9 cellular contexts compared by ENCODE assay signal in genomic region chr3:197516890-197517606, GRCh38. TPM values are rescaled to one million over a fixed set of nuclear protein-coding genes. Genes with fewer than 3 reads are reported as not detected.
DNase-seq lines count a peak whose midpoint lies in the region; ATAC-seq, FAIRE-seq and TF ChIP-seq lines count a peak whose summit lies in the region.
"Not testable (repeated sequence)": the region's sequence is repeated elsewhere in the genome, so short reads cannot be mapped to it uniquely, and the experiment has no call there.
"Had no signal": no experiment of that assay in that cellular context is flagged by ENCODE, and none has a peak within 500 bp of the region (broad histone marks: within the 10 kb centered on the region; RNA-seq: fewer than 3 reads in every experiment).

No MANE protein-coding gene starts in this region.

- TF ChIP-seq CTCF in PC-3 (conservative IDR thresholded peaks at IDR 0.05; ENCODE audit: low read depth, low read length); H1 (IDR thresholded peaks at IDR 0.05; ENCODE audit: control extremely low read depth in 1 of 3, insufficient read depth in 1 of 3, low read depth in 1 of 3, low read length in 3 of 3); lower lobe of right lung (IDR thresholded peaks at IDR 0.05); smooth muscle cell (IDR thresholded peaks at IDR 0.05; ENCODE audit: borderline replicate concordance, insufficient read depth, poor library complexity, severe bottlenecking): not testable (repeated sequence)

- 56 to 65% methylated on average over 2 to 12 of the region's 12 CpGs for WGBS in GM23248 (ENCODE audit: low coverage in 1 of 2, low lambda C conversion rate in 2 of 2, missing lambda C conversion rate in 2 of 2), 2 experiments
- 91% methylated on average over 3 of the region's 12 CpGs; no CpG with 5 or more reads in 1 of the 2 experiments for WGBS in H1 (ENCODE audit: extremely low coverage in 1 of 2, insufficient coverage in 1 of 2, insufficient read length in 1 of 2, insufficient replicate concordance in 2 of 2, low coverage in 1 of 2, low lambda C conversion rate in 2 of 2, missing lambda C conversion rate in 1 of 2), 2 experiments
- 73% methylated on average over 6 of the region's 12 CpGs for WGBS in smooth muscle cell (ENCODE audit: low lambda C conversion rate)

- CTCF ChIA-PET in PC-3 (lab: Charles Lee), result not testable (repeated sequence)
- CTCF ChIA-PET in activated naive CD4-positive, alpha-beta T cell treated with anti-CD3 and anti-CD28 coated beads for 36 hours (lab: Charles Lee), result interaction anchor here (2.6 kb wide), 1 partner anchor 260 kb away, joined by 12 read pairs; no protein-coding TSS in a partner anchor
- CTCF ChIA-PET in H1 (lab: Charles Lee; ENCODE audit: partially characterized antibody), result interaction anchor here (1.0 to 6.3 kb wide), 3 partner anchors 10 to 19 kb away, joined by 3 to 44 read pairs (median 29); no protein-coding TSS in a partner anchor

- H2BK20ac ChIP-seq in H1 (ENCODE audit: low read length), result not testable (repeated sequence)

- peak; percentile 51 for ATAC-seq in PC-3
- ATAC-seq in lower lobe of right lung, result not testable (repeated sequence)

- H3K4me3 Mint-ChIP-seq in activated naive CD4-positive, alpha-beta T cell treated with anti-CD3 and anti-CD28 coated beads for 36 hours, result not testable (repeated sequence)

- H3K79me1 ChIP-seq in H1 (ENCODE audit: low read depth, low read length), result not testable (repeated sequence)

- TF ChIP-seq POLR2A in H1 (IDR thresholded peaks at IDR 0.05; ENCODE audit: control extremely low read depth in 1 of 2, low read depth in 2 of 2, low read length in 2 of 2), result not testable (repeated sequence)

- H3K9me3 ChIP-seq in BLaER1 treated with 17β-estradiol and CSF1 and Interleukin-3, amounts not matched to agents 10 nM and 100 nM (replicated peaks in 1 of 11); GM23248 (ENCODE audit: low read depth); PC-3 (ENCODE audit: low read length); H1 (ENCODE audit: insufficient read depth in 2 of 2, low read depth in 1 of 2, low read length in 1 of 2); lower lobe of right lung; smooth muscle cell (replicated peaks; ENCODE audit: low read depth): not testable (repeated sequence)

- not testable (repeated sequence) for H3K14ac ChIP-seq in H1 (ENCODE audit: insufficient read length)

- not testable (repeated sequence) for H3F3A ChIP-seq in GM23248 (ENCODE audit: insufficient read depth); PC-3 (ENCODE audit: low read length, unreplicated experiment); smooth muscle cell (ENCODE audit: low read depth)

- H3K4ac ChIP-seq in H1 (replicated peaks; ENCODE audit: insufficient read length, low read depth, low read length), result not testable (repeated sequence)

- H4K91ac ChIP-seq in H1 (replicated peaks; ENCODE audit: insufficient read length, low read length), result not testable (repeated sequence)

- H3K27me3 Mint-ChIP-seq in activated naive CD4-positive, alpha-beta T cell treated with anti-CD3 and anti-CD28 coated beads for 36 hours (ENCODE audit: low read depth), result not testable (repeated sequence)

- not testable (repeated sequence) for H2BK5ac ChIP-seq in H1 (ENCODE audit: low read depth, low read length)

- H4K8ac ChIP-seq in H1 (ENCODE audit: extremely low read depth, insufficient read depth, low read length), result not testable (repeated sequence)

- BruUV-seq in PC-3 (replicated peaks; lab: Mats Ljungman, UMichigan), result not testable (repeated sequence)

- H3K36me3 ChIP-seq in BLaER1 treated with 17β-estradiol and CSF1 and Interleukin-3, amounts not matched to agents 10 nM and 100 nM, result peaks cover 19 to 68% (median 28%) of the 10 kb centered on the region in 11 experiments; a peak in 21 of 22 replicates
- not testable (repeated sequence) for H3K36me3 ChIP-seq in GM23248 (ENCODE audit: low read depth); PC-3 (ENCODE audit: low read depth, low read length); H1 (ENCODE audit: control insufficient read depth in 2 of 4, insufficient read depth in 4 of 4, low read length in 3 of 4); lower lobe of right lung; smooth muscle cell (ENCODE audit: low read depth)

- FAIRE-seq in H1 (lab: Jason Lieb, UNC), result not testable (repeated sequence)

- not testable (repeated sequence) for H2AFZ ChIP-seq in GM23248; H1 (ENCODE audit: low read length); smooth muscle cell (ENCODE audit: low read depth)
- peak overlapping the region; percentile 34; the same call in 1 of the 2 replicates for H2AFZ ChIP-seq in PC-3 (ENCODE audit: low read length)

- H4K5ac ChIP-seq in H1 (ENCODE audit: insufficient read length, low read depth, low read length), result not testable (repeated sequence)

- H3K56ac ChIP-seq in H1 (replicated peaks; ENCODE audit: insufficient read length, low read depth, low read length), result not testable (repeated sequence)

- POLR2A ChIA-PET in PC-3 (lab: Charles Lee; ENCODE audit: unreplicated experiment), result not testable (repeated sequence)
- POLR2A ChIA-PET in H1 (lab: Charles Lee; ENCODE audit: partially characterized antibody), result interaction anchor here (1.0 kb wide), 1 partner anchor 11 kb away, joined by 5 read pairs; no protein-coding TSS in a partner anchor

- H3K27me3 ChIP-seq in BLaER1 treated with 17β-estradiol and CSF1 and Interleukin-3, amounts not matched to agents 10 nM and 100 nM; GM23248 (replicated peaks; ENCODE audit: insufficient read depth); PC-3 (ENCODE audit: low read length); H1 (replicated peaks in 1 of 4; ENCODE audit: control insufficient read depth in 3 of 4, extremely low read depth in 1 of 4, insufficient read depth in 3 of 4, low read length in 3 of 4); lower lobe of right lung (ENCODE audit: low read depth); smooth muscle cell (ENCODE audit: low read depth): not testable (repeated sequence)

- TF ChIP-seq EP300 in H1 (IDR thresholded peaks at IDR 0.05; ENCODE audit: borderline replicate concordance in 1 of 2, low read depth in 2 of 2, low read length in 2 of 2), result not testable (repeated sequence)

- TF ChIP-seq RAD21 in H1 (IDR thresholded peaks at IDR 0.05 in 1 of 2, conservative IDR thresholded peaks at IDR 0.05 in 1 of 2; ENCODE audit: low read depth in 2 of 2, low read length in 2 of 2), result not testable (repeated sequence)

- not testable (repeated sequence) for H3K23me2 ChIP-seq in H1 (ENCODE audit: low read depth, low read length)

- intact Hi-C loops in PC-3 (cut with micrococcal nuclease), result loop anchor here (2.0 kb wide), 1 partner anchor 38 kb away; the partner anchor contains the start of gene BDH1
- intact Hi-C loops in activated naive CD4-positive, alpha-beta T cell treated with anti-CD3 and anti-CD28 coated beads for 36 hours (cut with micrococcal nuclease), result loop anchor here (2.0 kb wide), 1 partner anchor 38 kb away; the partner anchor contains the start of gene BDH1
- intact Hi-C loops in lower lobe of right lung (cut with DNase I), result not testable (repeated sequence)

- not testable (repeated sequence) for H2BK120ac ChIP-seq in H1 (replicated peaks; ENCODE audit: low read depth, low read length)

- H3K4me1 ChIP-seq in BLaER1 treated with 17β-estradiol and CSF1 and Interleukin-3, amounts not matched to agents 10 nM and 100 nM, result peaks cover 21 to 70% (median 61%) of the 10 kb centered on the region in 10 experiments
- H3K4me1 ChIP-seq in GM23248 (ENCODE audit: insufficient read depth), result peaks cover 10% of the 10 kb centered on the region
- H3K4me1 ChIP-seq in PC-3 (ENCODE audit: insufficient read depth, low read length), result peaks cover 39% of the 10 kb centered on the region
- peaks cover 0 to 19% (median 17%) of the 10 kb centered on the region in 4 experiments; a peak in 6 of 7 replicates for H3K4me1 ChIP-seq in H1 (replicated peaks in 1 of 4; ENCODE audit: control insufficient read depth in 3 of 4, insufficient read depth in 4 of 4, low read length in 3 of 4)
- not testable (repeated sequence) for H3K4me1 ChIP-seq in lower lobe of right lung; smooth muscle cell (ENCODE audit: low read depth)

- peak overlapping the region; percentile 87 for H3K27ac Mint-ChIP-seq in activated naive CD4-positive, alpha-beta T cell treated with anti-CD3 and anti-CD28 coated beads for 36 hours

- not testable (repeated sequence) for DNase-seq in GM23248; H1 (ENCODE audit: low read depth in 1 of 2, low spot score in 2 of 2); smooth muscle cell (lab: John Stamatoyannopoulos, UW; ENCODE audit: unreplicated experiment)
- peak; percentile 68 for DNase-seq in PC-3
- DNase-seq in activated CD4-positive, alpha-beta T cell treated with anti-CD3 and anti-CD28 coated beads for 48 hours, result peak; percentile 22
- peak; percentile 43 for DNase-seq in activated naive CD4-positive, alpha-beta T cell treated with anti-CD3 and anti-CD28 coated beads for 36 hours
- peak; percentile 11 for DNase-seq in lower lobe of right lung

- H3K9me2 ChIP-seq in GM23248 (ENCODE audit: insufficient read depth); PC-3 (replicated peaks; ENCODE audit: low read length): not testable (repeated sequence)

- peak overlapping the region in 10 of 11 experiments; percentile 60 to 89 (median 80); a peak in 20 of 22 replicates for H3K27ac ChIP-seq in BLaER1 treated with 17β-estradiol and CSF1 and Interleukin-3, amounts not matched to agents 10 nM and 100 nM
- H3K27ac ChIP-seq in GM23248; H1 (ENCODE audit: low read depth, low read length); lower lobe of right lung: not testable (repeated sequence)
- H3K27ac ChIP-seq in PC-3 (ENCODE audit: low read length) (peak overlapping the region; percentile 96), smooth muscle cell (ENCODE audit: low read depth) (peak overlapping the region; percentile 89)

- H3K9ac ChIP-seq in BLaER1 treated with 17β-estradiol and CSF1 and Interleukin-3, amounts not matched to agents 10 nM and 100 nM, result peak overlapping the region in 9 of 11 experiments; percentile 50 to 72 (median 63); a peak in 18 of 22 replicates
- H3K9ac ChIP-seq in GM23248 (0 out of 2 replicates have a peak overlapping the region, but pooled peaks have one; percentile 6), PC-3 (ENCODE audit: low read length) (peak overlapping the region; percentile 79), smooth muscle cell (ENCODE audit: low read depth) (peak overlapping the region; percentile 75)
- not testable (repeated sequence) for H3K9ac ChIP-seq in H1 (replicated peaks in 1 of 4; ENCODE audit: extremely low read depth in 1 of 4, low read depth in 3 of 4, low read length in 3 of 4)

- H2BK12ac ChIP-seq in H1 (ENCODE audit: low read depth, low read length), result not testable (repeated sequence)

- peaks cover 31% of the 10 kb centered on the region for H3K36me3 Mint-ChIP-seq in activated naive CD4-positive, alpha-beta T cell treated with anti-CD3 and anti-CD28 coated beads for 36 hours (ENCODE audit: low read depth)

- not testable (repeated sequence) for H3K79me2 ChIP-seq in GM23248 (ENCODE audit: insufficient read depth); PC-3 (ENCODE audit: low read length); H1 (ENCODE audit: control insufficient read depth in 1 of 2, insufficient read depth in 2 of 2, low read length in 2 of 2); smooth muscle cell (ENCODE audit: low read depth)

- H3K4me3 ChIP-seq in BLaER1 treated with 17β-estradiol and CSF1 and Interleukin-3, amounts not matched to agents 10 nM and 100 nM, result peak overlapping the region in 5 of 10 experiments; percentile 26 to 48 (median 36); a peak in 6 of 20 replicates
- not testable (repeated sequence) for H3K4me3 ChIP-seq in GM23248; H1 (ENCODE audit: extremely low read depth in 1 of 4, insufficient read depth in 2 of 4, low read depth in 3 of 4, low read length in 4 of 4); lower lobe of right lung; smooth muscle cell
- peak overlapping the region; percentile 55 for H3K4me3 ChIP-seq in PC-3 (ENCODE audit: low read length)

- H3K23ac ChIP-seq in H1 (ENCODE audit: insufficient read length), result not testable (repeated sequence)

- H2AK5ac ChIP-seq in H1 (ENCODE audit: low read depth, low read length), result not testable (repeated sequence)

- H2BK15ac ChIP-seq in H1 (ENCODE audit: low read length), result not testable (repeated sequence)

- peaks cover 0 to 11% (median 0%) of the 10 kb centered on the region in 11 experiments; a peak in 1 of 22 replicates for H4K20me1 ChIP-seq in BLaER1 treated with 17β-estradiol and CSF1 and Interleukin-3, amounts not matched to agents 10 nM and 100 nM
- not testable (repeated sequence) for H4K20me1 ChIP-seq in GM23248 (ENCODE audit: insufficient read depth); PC-3 (ENCODE audit: low read length); H1 (replicated peaks in 1 of 2; ENCODE audit: control insufficient read depth in 1 of 2, insufficient read depth in 2 of 2, low read length in 2 of 2); smooth muscle cell (ENCODE audit: low read depth)

- H3K4me1 Mint-ChIP-seq in activated naive CD4-positive, alpha-beta T cell treated with anti-CD3 and anti-CD28 coated beads for 36 hours (ENCODE audit: low read depth), result peaks cover 12% of the 10 kb centered on the region

- in situ Hi-C loops in GM23248 (cut with MboI), result not testable (repeated sequence)

- peak overlapping the region; percentile 59 to 91 (median 81) for H3K4me2 ChIP-seq in BLaER1 treated with 17β-estradiol and CSF1 and Interleukin-3, amounts not matched to agents 10 nM and 100 nM
- H3K4me2 ChIP-seq in GM23248 (ENCODE audit: unreplicated experiment); H1 (ENCODE audit: insufficient read depth in 1 of 2, low read depth in 2 of 2, low read length in 2 of 2): not testable (repeated sequence)
- H3K4me2 ChIP-seq in PC-3 (ENCODE audit: low read length) (peak overlapping the region; percentile 82), smooth muscle cell (peak overlapping the region; percentile 67)

- not testable (repeated sequence) for H3K9me3 Mint-ChIP-seq in activated naive CD4-positive, alpha-beta T cell treated with anti-CD3 and anti-CD28 coated beads for 36 hours

- H3K18ac ChIP-seq in H1 (ENCODE audit: extremely low read depth, low read length), result 0 out of 2 replicates have a peak overlapping the region, but pooled peaks have one; percentile 28

RNA-seq across cellular contexts. Expression of gene BDH1, which starts 38.7 kb away (rescaled TPM):
- total RNA-seq in GM23248 (2014; rRNA removed; shearing (Covaris generic)), result 0.38 and 3.4 TPM in 2 replicates
- polyA plus RNA-seq in GM23248 (2016; fragmentation: Nextera tagmentation; extraction: Ambion mirVana), result 1.2 and 2.7 TPM in 2 replicates
- total RNA-seq in PC-3 (2014; rRNA removed), result 10.6 and 14.1 TPM in 2 replicates
- 10 to 100 TPM; 70.7 to 71.2 TPM for total RNA-seq in activated naive CD4-positive, alpha-beta T cell treated with anti-CD3 and anti-CD28 coated beads for 36 hours
- total RNA-seq in H1 (2021; fragmentation: NEBNext Ultra II Directional; extraction: Animal tissue kit (Norgen Biotek cat#: 25700)), result 24.0 and 27.2 TPM in 2 replicates
- 27.7 and 28.1 TPM in 2 replicates for polyA plus RNA-seq in H1 (2011; rRNA removed)
- 35.9 TPM for polyA plus RNA-seq in H1 (2011; cell fraction: cytosol; rRNA removed)
- 45.8 TPM for polyA plus RNA-seq in H1 (2011; cell fraction: nucleus; rRNA removed)
- 21.0 to 34.8 TPM (median 31.0 TPM) in 4 replicates for polyA plus RNA-seq in H1 (2012, experiment 1 of 2)
- 18.8 TPM for polyA plus RNA-seq in H1 (2012, experiment 2 of 2)
- 16.2 TPM for polyA plus RNA-seq in H1 (2013, experiment 1 of 2)
- 14.6 TPM for polyA plus RNA-seq in H1 (2013, experiment 2 of 2)
- polyA minus RNA-seq in H1 (2011; rRNA and poly(A)+ RNA removed), result 28.8 and 37.6 TPM in 2 replicates
- 12.6 TPM for polyA minus RNA-seq in H1 (2011; cell fraction: cytosol; rRNA and poly(A)+ RNA removed)
- 26.3 TPM for polyA minus RNA-seq in H1 (2011; cell fraction: nucleus; rRNA and poly(A)+ RNA removed)
- 12.4 TPM for total RNA-seq in lower lobe of right lung
- total RNA-seq in smooth muscle cell, result 5.6 and 7.2 TPM in 2 replicates
- polyA plus RNA-seq in smooth muscle cell, result 4.0 and 7.5 TPM in 2 replicates
- total RNA-seq: ascending aorta had no signal
